ENCODE assay signal across 17 cellular contexts in the genomic region with DNA sequence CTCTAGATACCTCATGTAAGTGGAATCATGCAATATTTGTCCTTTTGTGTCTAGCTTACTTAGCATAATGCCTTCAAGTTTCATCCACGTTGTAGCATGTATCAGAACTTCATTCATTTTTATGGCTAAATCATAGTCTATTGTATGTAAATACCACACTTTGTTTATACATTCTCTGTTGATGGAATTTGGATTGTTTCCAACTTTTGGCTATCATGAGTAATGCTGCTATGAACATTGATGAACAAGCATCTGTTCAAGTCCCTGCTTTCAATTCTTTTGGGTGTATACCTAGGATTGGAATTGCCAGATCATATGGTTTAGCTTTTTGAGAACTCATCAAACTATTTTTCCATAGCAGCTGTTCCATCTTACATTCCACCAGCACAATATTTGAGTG.
"Had no signal": no experiment of that assay in that cellular context is flagged by ENCODE, and none has a peak within 500 bp of the region (broad histone marks: within the 10 kb centered on the region; RNA-seq: fewer than 3 reads in every experiment).

No MANE protein-coding gene starts in this region.

- H3K27me3 ChIP-seq: body of pancreas, ovary, thyroid gland, uterus had no signal

- H3K4me3 Mint-ChIP-seq: activated CD8-positive, alpha-beta T cell treated with anti-CD3 and anti-CD28 coated beads, Interleukin-2, amount 10 ng/mL, durations not matched to agents 7 days and 5 days; activated naive CD4-positive, alpha-beta T cell treated with anti-CD3 and anti-CD28 coated beads for 36 hours; activated T-helper 1 cell treated with anti-CD3 and anti-CD28 coated beads, Interleukin-12 subunit alpha, Interleukin-12 subunit beta, Interleukin-2, Interleukin-4 antibody, amounts not matched to agents 30 ng/mL and 10 ng/mL and 1 ng/mL, durations not matched to agents 14 hours and 24 hours and 36 hours; nephron progenitor cell had no signal

- H3K4me3 ChIP-seq: body of pancreas, heart left ventricle, left lung, ovary, thyroid gland, uterus had no signal

- DNase-seq: activated CD4-positive, alpha-beta T cell treated with anti-CD3 and anti-CD28 coated beads for 4 hours; activated CD8-positive, alpha-beta memory T cell treated with anti-CD3 and anti-CD28 coated beads, Interleukin-2, amount 50 U/mL, for 48 hours; activated CD8-positive, alpha-beta T cell treated with anti-CD3 and anti-CD28 coated beads, Interleukin-2, amount 10 ng/mL, durations not matched to agents 7 days and 5 days; activated naive CD4-positive, alpha-beta T cell treated with anti-CD3 and anti-CD28 coated beads for 36 hours; body of pancreas; foreskin melanocyte; heart left ventricle; left lung; mesendoderm; nephron progenitor cell; ovary; stimulated activated CD4-positive, alpha-beta T cell treated with anti-CD3 and anti-CD28 coated beads, Interleukin-4, amount 100 ng/mL, for 4 hours; T1000; thyroid gland; uterus; WERI-Rb-1 had no signal

- ATAC-seq: activated CD8-positive, alpha-beta T cell treated with anti-CD3 and anti-CD28 coated beads, Interleukin-2, amount 10 ng/mL, durations not matched to agents 7 days and 5 days; body of pancreas; heart left ventricle; left lung had no signal

- H3K27ac ChIP-seq: body of pancreas, heart left ventricle, left lung, ovary, thyroid gland, uterus, WERI-Rb-1 had no signal

- H3K9me3 Mint-ChIP-seq: activated naive CD4-positive, alpha-beta T cell treated with anti-CD3 and anti-CD28 coated beads for 36 hours; activated T-helper 1 cell treated with anti-CD3 and anti-CD28 coated beads, Interleukin-12 subunit alpha, Interleukin-12 subunit beta, Interleukin-2, Interleukin-4 antibody, amounts not matched to agents 30 ng/mL and 10 ng/mL and 1 ng/mL, durations not matched to agents 14 hours and 24 hours and 36 hours had no signal

- H3K4me1 ChIP-seq: body of pancreas, thyroid gland, uterus had no signal

- H3K36me3 ChIP-seq: heart left ventricle, left lung, ovary, thyroid gland, uterus, WERI-Rb-1 had no signal

- H3K9me3 ChIP-seq: body of pancreas, ovary, thyroid gland had no signal

- H3K27ac Mint-ChIP-seq: activated CD8-positive, alpha-beta T cell treated with anti-CD3 and anti-CD28 coated beads, Interleukin-2, amount 10 ng/mL, durations not matched to agents 7 days and 5 days; activated naive CD4-positive, alpha-beta T cell treated with anti-CD3 and anti-CD28 coated beads for 36 hours; activated T-helper 1 cell treated with anti-CD3 and anti-CD28 coated beads, Interleukin-12 subunit alpha, Interleukin-12 subunit beta, Interleukin-2, Interleukin-4 antibody, amounts not matched to agents 30 ng/mL and 10 ng/mL and 1 ng/mL, durations not matched to agents 14 hours and 24 hours and 36 hours; nephron progenitor cell had no signal
